In genomic region chr7:117790251-117790650, GRCh38 we compare ENCODE assay signal across 24 cellular contexts.
"Had no signal": no experiment of that assay in that cellular context is flagged by ENCODE, and none has a peak within 500 bp of the region (broad histone marks: within the 10 kb centered on the region; RNA-seq: fewer than 3 reads in every experiment).

No MANE protein-coding gene starts in this region.

- H3K27ac ChIP-seq: coronary artery, esophagus squamous epithelium, hepatocyte, prostate gland, right atrium auricular region, stomach, thyroid gland, vagina had no signal

- H3K4me2 ChIP-seq: hepatocyte had no signal

- H3K9me3 ChIP-seq: esophagus squamous epithelium, prostate gland, right atrium auricular region, stomach, thyroid gland, vagina had no signal

- H3K4me1 ChIP-seq: prostate gland, right atrium auricular region, stomach, thyroid gland, vagina had no signal

- H3K36me3 ChIP-seq: prostate gland, thyroid gland had no signal

- H3K79me2 ChIP-seq: hepatocyte had no signal

- H2AFZ ChIP-seq: hepatocyte had no signal

- DNase-seq: effector memory CD8-positive, alpha-beta T cell; erythroblast; esophagus squamous epithelium; foreskin melanocyte; kidney; mesenchymal stem cell; naive thymus-derived CD8-positive, alpha-beta T cell; nephron progenitor cell; nucleus accumbens; stimulated activated CD4-positive, alpha-beta T cell treated with anti-CD3 and anti-CD28 coated beads, Interleukin-2, amount 100 ng/mL, for 24 hours; stimulated activated CD4-positive, alpha-beta T cell treated with anti-CD3 and anti-CD28 coated beads, Interleukin-4, amount 100 ng/mL, for 24 hours; stimulated activated naive CD4-positive, alpha-beta T cell treated with Interleukin-2 at 50 U/mL for 16 hours; stomach; thyroid gland; trophoblast cell had no signal

- ATAC-seq: effector memory CD8-positive, alpha-beta T cell; left lobe of liver; naive thymus-derived CD8-positive, alpha-beta T cell; sciatic nerve; stimulated activated effector memory CD8-positive, alpha-beta T cell treated with anti-CD3 and anti-CD28 coated beads, Interleukin-12 subunit alpha, Interleukin-12 subunit beta, amount 100 ng/mL, for 72 hours had no signal

- H3K4me3 ChIP-seq: coronary artery, esophagus squamous epithelium, hepatocyte, lung, prostate gland, right atrium auricular region, stomach, thyroid gland, vagina had no signal

- H3K27me3 ChIP-seq: esophagus squamous epithelium, hepatocyte, right atrium auricular region, stomach, thyroid gland, vagina had no signal
